In genomic region chr12:4140607-4141301, GRCh38 we compare ENCODE assay signal across 19 cellular contexts.
DNase-seq lines count a peak whose midpoint lies in the region; ATAC-seq, FAIRE-seq and TF ChIP-seq lines count a peak whose summit lies in the region.
"Had no signal": no experiment of that assay in that cellular context is flagged by ENCODE, and none has a peak within 500 bp of the region (broad histone marks: within the 10 kb centered on the region; RNA-seq: fewer than 3 reads in every experiment).

No MANE protein-coding gene starts in this region.

- SMC1A ChIA-PET in GM12878 (lab: Charles Lee; ENCODE audit: uncharacterized antibody, unreplicated experiment): interaction anchor here (1.4 to 19.0 kb wide), 13 partner anchors 7 to 132 kb away, joined by 4 to 395 read pairs (median 12); partner anchors contain the start of gene CCND2

- peaks cover 80 to 82% of the 10 kb centered on the region in 2 donors for H3K4me1 Mint-ChIP-seq in natural killer cell treated with Interleukin-12 subunit alpha and Interleukin-12 subunit beta and Interleukin-15 and Interleukin-18, amount 100 ng/mL, for 72 hours (ENCODE audit: low read depth in 2 of 2)
- peaks cover 12 to 14% of the 10 kb centered on the region in 2 donors for H3K4me1 Mint-ChIP-seq in natural killer cell
- peaks cover 48% of the 10 kb centered on the region for H3K4me1 Mint-ChIP-seq in WTC11

- no peak overlapping the region for H2AFZ ChIP-seq in GM12878 (ENCODE audit: control insufficient read depth, low read depth, low read length)

- TF ChIP-seq RAD21 in GM12878 (IDR thresholded peaks at IDR 0.05; ENCODE audit: insufficient read depth, low read depth, low read length): no peak

- no peaks in the 10 kb centered on the region for H3K27me3 ChIP-seq in GM12878 (replicated peaks in 1 of 2; ENCODE audit: control insufficient read depth in 2 of 2, insufficient read depth in 2 of 2, low read length in 1 of 2)
- no peaks in the 10 kb centered on the region for H3K27me3 ChIP-seq in foreskin keratinocyte
- H3K27me3 ChIP-seq: thyroid gland had no signal

- WGBS in GM12878 (ENCODE audit: insufficient coverage, insufficient replicate concordance, low lambda C conversion rate, missing lambda C conversion rate): 70% methylated on average over 8 of the region's 8 CpGs

- no peaks in the 10 kb centered on the region for H3K79me2 ChIP-seq in GM12878 (ENCODE audit: control insufficient read depth, insufficient read depth, low read length)

- no peak for TF ChIP-seq EP300 in GM12878 (IDR thresholded peaks at IDR 0.05; ENCODE audit: borderline replicate concordance in 1 of 2, control insufficient read depth in 1 of 2, low read depth in 2 of 2, low read length in 2 of 2)

- CTCF ChIA-PET in WTC11 (lab: Charles Lee): interaction anchor here (0.9 to 2.6 kb wide), 5 partner anchors 16 to 136 kb away, joined by 3 to 9 read pairs (median 6); no protein-coding TSS in a partner anchor
- CTCF ChIA-PET in GM12878 (lab: Yijun Ruan, JAX): interaction anchor here (0.8 to 16.4 kb wide), 8 partner anchors 13 to 132 kb away, joined by 3 to 256 read pairs (median 19); partner anchors contain the start of gene CCND2

- no peaks in the 10 kb centered on the region for H3K27me3 Mint-ChIP-seq in natural killer cell treated with Interleukin-12 subunit alpha and Interleukin-12 subunit beta and Interleukin-15 and Interleukin-18, amount 100 ng/mL, for 72 hours
- H3K27me3 Mint-ChIP-seq in natural killer cell (ENCODE audit: low read depth in 2 of 2): no peaks in the 10 kb centered on the region
- H3K27me3 Mint-ChIP-seq in WTC11 (ENCODE audit: low read depth): peaks cover 21% of the 10 kb centered on the region
- H3K27me3 Mint-ChIP-seq: stimulated activated naive B cell treated with anti-CD40 and anti-IgM and Interleukin-4, amounts not matched to agents 10 μg/mL and 1 μg/mL and 100 μg/mL, for 72 hours had no signal

- RAD21 ChIA-PET in GM12878 (lab: Charles Lee; ENCODE audit: unreplicated experiment): interaction anchor here (0.6 to 18.7 kb wide), 15 partner anchors 11 to 137 kb away, joined by 3 to 360 read pairs (median 10); partner anchors contain the start of gene CCND2

- no peak for ATAC-seq in natural killer cell treated with Interleukin-12 subunit alpha and Interleukin-12 subunit beta and Interleukin-15 and Interleukin-18, amount 100 ng/mL, for 72 hours
- ATAC-seq in natural killer cell (no peak), WTC11 (no peak; the same call in 1 of the 2 replicates), GM12878 (no peak), foreskin keratinocyte (no peak), HG03354 (IDR thresholded peaks at IDR 0.05; ENCODE audit: poor library complexity, severe bottlenecking, unreplicated experiment) (no peak)
- ATAC-seq: right cardiac atrium; SK-N-SH treated with all-trans-retinoic acid at 6 μM for 48 hours; stimulated activated naive B cell treated with anti-CD40 and anti-IgM and Interleukin-4, amounts not matched to agents 10 μg/mL and 1 μg/mL and 100 μg/mL, for 72 hours had no signal

- intact Hi-C loops in natural killer cell (cut with micrococcal nuclease) (loop anchor here (5.0 kb wide), 1 partner anchor 33 kb away; no protein-coding TSS in a partner anchor), GM12878 (cut with micrococcal nuclease; ENCODE audit: unreplicated experiment) (no loop called here), kidney (cut with DNase I) (no loop called here)

- peaks cover 68% of the 10 kb centered on the region for H3K4me1 ChIP-seq in GM12878 (ENCODE audit: control insufficient read depth, insufficient read depth, low read length)
- H3K4me1 ChIP-seq in foreskin keratinocyte: no peaks in the 10 kb centered on the region
- no peaks in the 10 kb centered on the region for H3K4me1 ChIP-seq in kidney (ENCODE audit: control insufficient read depth in 1 of 2, insufficient read depth in 1 of 2, low read depth in 1 of 2, low read length in 2 of 2)
- H3K4me1 ChIP-seq: thyroid gland had no signal

- H3K4me3 ChIP-seq in GM12878 (no peak overlapping the region), kidney (ENCODE audit: low read length in 2 of 2) (no peak overlapping the region)
- H3K4me3 ChIP-seq: heart left ventricle, thyroid gland had no signal

- TF ChIP-seq POLR2A in GM12878 (IDR thresholded peaks at IDR 0.05; ENCODE audit: low read depth, low read length): no peak

- no peak overlapping the region for H3K9ac ChIP-seq in GM12878 (ENCODE audit: control insufficient read depth, insufficient read depth, low read length)
- H3K9ac ChIP-seq in kidney (ENCODE audit: low read length in 2 of 2): no peak overlapping the region

- peak; percentile 56 for DNase-seq in natural killer cell treated with Interleukin-12 subunit alpha and Interleukin-12 subunit beta and Interleukin-15 and Interleukin-18, amount 100 ng/mL, for 72 hours (ENCODE audit: low spot score)
- DNase-seq in natural killer cell: no peak
- DNase-seq in WTC11 (ENCODE audit: low spot score): no peak
- no peak for DNase-seq in GM12878 (ENCODE audit: low read depth, low spot score)
- DNase-seq in foreskin keratinocyte: no peak
- no peak for DNase-seq in kidney
- DNase-seq: activated CD4-positive, alpha-beta T cell treated with anti-CD3 and anti-CD28 coated beads, Interleukin-2, amount 50 U/mL, for 1 hour; activated effector memory CD4-positive, alpha-beta T cell treated with Interleukin-2 at 50 U/mL for 16 hours; DMS79 treated with DMSO at 0.1 percent for 48 hours; KG1; NCI-H524; right cardiac atrium; RPMI8226; stimulated activated naive B cell treated with anti-CD40 and anti-IgM and Interleukin-4, amounts not matched to agents 10 μg/mL and 1 μg/mL and 100 μg/mL, for 72 hours; thyroid gland had no signal

- no peaks in the 10 kb centered on the region for H3K36me3 Mint-ChIP-seq in natural killer cell treated with Interleukin-12 subunit alpha and Interleukin-12 subunit beta and Interleukin-15 and Interleukin-18, amount 100 ng/mL, for 72 hours
- H3K36me3 Mint-ChIP-seq in natural killer cell (no peaks in the 10 kb centered on the region), WTC11 (peaks cover 18% of the 10 kb centered on the region)

- no peaks in the 10 kb centered on the region for H4K20me1 ChIP-seq in GM12878 (ENCODE audit: control insufficient read depth, insufficient read depth)

- peak overlapping the region; percentile 96 to 99 for H3K27ac Mint-ChIP-seq in natural killer cell treated with Interleukin-12 subunit alpha and Interleukin-12 subunit beta and Interleukin-15 and Interleukin-18, amount 100 ng/mL, for 72 hours
- H3K27ac Mint-ChIP-seq in natural killer cell (no peak overlapping the region), WTC11 (peak overlapping the region; percentile 12; the same call in 1 of the 2 replicates)
- H3K27ac Mint-ChIP-seq: stimulated activated naive B cell treated with anti-CD40 and anti-IgM and Interleukin-4, amounts not matched to agents 10 μg/mL and 1 μg/mL and 100 μg/mL, for 72 hours had no signal

- no peaks in the 10 kb centered on the region for H3K9me3 Mint-ChIP-seq in natural killer cell treated with Interleukin-12 subunit alpha and Interleukin-12 subunit beta and Interleukin-15 and Interleukin-18, amount 100 ng/mL, for 72 hours
- H3K9me3 Mint-ChIP-seq in natural killer cell (no peaks in the 10 kb centered on the region), WTC11 (peaks cover 11% of the 10 kb centered on the region)
- H3K9me3 Mint-ChIP-seq: stimulated activated naive B cell treated with anti-CD40 and anti-IgM and Interleukin-4, amounts not matched to agents 10 μg/mL and 1 μg/mL and 100 μg/mL, for 72 hours had no signal

- no peaks in the 10 kb centered on the region for H3K36me3 ChIP-seq in GM12878 (ENCODE audit: control insufficient read depth in 2 of 2, insufficient read depth in 2 of 2, low read length in 1 of 2)
- no peaks in the 10 kb centered on the region for H3K36me3 ChIP-seq in kidney (ENCODE audit: control insufficient read depth in 1 of 2, insufficient read depth in 2 of 2, low read length in 2 of 2)
- H3K36me3 ChIP-seq: heart left ventricle, thyroid gland had no signal

- H3K4me2 ChIP-seq in GM12878 (ENCODE audit: control insufficient read depth, insufficient read depth): no peak overlapping the region

- FAIRE-seq in GM12878 (lab: Jason Lieb, UNC): no peak
- no peak for FAIRE-seq in kidney (lab: Jason Lieb, UNC)
- FAIRE-seq: astrocyte had no signal

- TF ChIP-seq CTCF in natural killer cell (IDR thresholded peaks at IDR 0.05) (no peak), WTC11 (IDR thresholded peaks at IDR 0.05) (no peak), GM12878 (IDR thresholded peaks at IDR 0.05 in 2 of 3, conservative IDR thresholded peaks at IDR 0.05 in 1 of 3; ENCODE audit: control insufficient read depth in 2 of 3, extremely low read depth in 1 of 3, insufficient read depth in 1 of 3, low read depth in 3 of 3, low read length in 3 of 3) (no peak), foreskin keratinocyte (conservative IDR thresholded peaks at IDR 0.05) (no peak), kidney (IDR thresholded peaks at IDR 0.05; ENCODE audit: borderline replicate concordance, extremely low read depth, insufficient read depth) (no peak)

- H3K4me3 Mint-ChIP-seq in natural killer cell treated with Interleukin-12 subunit alpha and Interleukin-12 subunit beta and Interleukin-15 and Interleukin-18, amount 100 ng/mL, for 72 hours: peak overlapping the region; percentile 85
- H3K4me3 Mint-ChIP-seq in natural killer cell (no peak overlapping the region), WTC11 (no peak overlapping the region)

- in situ Hi-C loops in GM12878 (cut with MboI): loop anchor here (10.0 kb wide), 1 partner anchor 134 kb away; the partner anchor contains the start of gene CCND2

- TSS peak; percentile 71 for BruUV-seq in GM12878 (replicated peaks; lab: Mats Ljungman, UMichigan)

- H3K27ac ChIP-seq in GM12878 (ENCODE audit: control insufficient read depth, insufficient read depth): peak overlapping the region; percentile 45
- no peak overlapping the region for H3K27ac ChIP-seq in foreskin keratinocyte
- H3K27ac ChIP-seq in kidney (ENCODE audit: low read depth in 2 of 2, low read length in 2 of 2): no peak overlapping the region
- H3K27ac ChIP-seq: thyroid gland had no signal

- POLR2A ChIA-PET in WTC11 (lab: Charles Lee) (interaction anchor here (1.8 kb wide), 1 partner anchor 133 kb away, joined by 4 read pairs; the partner anchor contains the start of gene CCND2), GM12878 (lab: Charles Lee) (interaction anchor here (0.6 to 10.6 kb wide), 11 partner anchors 8 to 133 kb away, joined by 3 to 245 read pairs (median 6); partner anchors contain the start of gene CCND2)

- H3K9me3 ChIP-seq in GM12878 (replicated peaks; ENCODE audit: control insufficient read depth, insufficient read depth, low read length) (no peaks in the 10 kb centered on the region), kidney (ENCODE audit: control insufficient read depth in 1 of 2, low read length in 2 of 2) (no peaks in the 10 kb centered on the region)
- H3K9me3 ChIP-seq: heart left ventricle, thyroid gland had no signal

TF ChIP-seq in GM12878, 131 proteins besides CTCF, POLR2A, EP300 and RAD21 (continues in another document):
- TF ChIP-seq KDM1A (IDR thresholded peaks at IDR 0.05; ENCODE audit: borderline replicate concordance): no peak
- no peak for TF ChIP-seq NFIC (IDR thresholded peaks at IDR 0.05; ENCODE audit: low read depth, low read length)
- 0 out of 2 replicates have a peak, but pooled peaks have one; percentile 12 for TF ChIP-seq RUNX3 (IDR thresholded peaks at IDR 0.05; ENCODE audit: low read length)

Comparison
In these comparisons a context has a peak if more than half of its experiments do, and no peak if none do; other contexts are left out.
1. H3K27ac Mint-ChIP-seq: peak in natural killer cell treated with Interleukin-12 subunit alpha and Interleukin-12 subunit beta and Interleukin-15 and Interleukin-18, amount 100 ng/mL, for 72 hours (2 of 2) and WTC11 (single experiment); none in natural killer cell (0 of 2).